Comparison of ENCODE assay signal across 23 cellular contexts in genomic region chr1:230049731-230050130, GRCh38. TPM values are rescaled to one million over a fixed set of nuclear protein-coding genes. Genes with fewer than 3 reads are reported as not detected.
A peak's percentile ranks its signal among the peaks of the same experiment; 100 is the strongest.
DNase-seq lines count a peak whose midpoint lies in the region; ATAC-seq, FAIRE-seq and TF ChIP-seq lines count a peak whose summit lies in the region.
"Had no signal": no experiment of that assay in that cellular context is flagged by ENCODE, and none has a peak within 500 bp of the region (broad histone marks: within the 10 kb centered on the region; RNA-seq: fewer than 3 reads in every experiment).

No MANE protein-coding gene starts in this region.

- no peak for TF ChIP-seq RAD21 in K562 (CRISPR knock-in tag; conservative IDR thresholded peaks at IDR 0.05 in 1 of 2, IDR thresholded peaks at IDR 0.05 in 1 of 2)

- H3K27ac ChIP-seq in left ventricle myocardium inferior (replicated peaks): no peak overlapping the region
- H3K27ac ChIP-seq in K562 (ENCODE audit: extremely low read depth, low read depth, low read length): no peak overlapping the region
- H3K27ac ChIP-seq: RWPE1, SJCRH30 had no signal

- H3K36me3 ChIP-seq in left ventricle myocardium inferior (no peaks in the 10 kb centered on the region), K562 (ENCODE audit: control insufficient read depth, insufficient read depth, low read length) (no peaks in the 10 kb centered on the region)
- H3K36me3 ChIP-seq: HAP-1, SJCRH30 had no signal

- no peak overlapping the region for H3K9ac ChIP-seq in K562 (ENCODE audit: insufficient read depth in 1 of 2, low read depth in 2 of 2, low read length in 2 of 2)

- H3K9me1 ChIP-seq in K562 (ENCODE audit: control insufficient read depth, insufficient read depth, low read length): no peaks in the 10 kb centered on the region

- H3K4me2 ChIP-seq in K562 (ENCODE audit: insufficient read depth, low read length): no peak overlapping the region
- H3K4me2 ChIP-seq: GM23338 had no signal

- POLR2A ChIA-PET in K562 (lab: Yijun Ruan, JAX): interaction anchor here (0.6 kb wide), 1 partner anchor 62 kb away, joined by 3 read pairs; no protein-coding TSS in a partner anchor

- FAIRE-seq in K562 (lab: Jason Lieb, UNC): no peak
- FAIRE-seq: G401.6 had no signal

- BruUV-seq in K562 (replicated peaks; lab: Mats Ljungman, UMichigan): no TSS peak

- H3K9me3 ChIP-seq in left ventricle myocardium inferior (replicated peaks) (no peaks in the 10 kb centered on the region), K562 (replicated peaks; ENCODE audit: control insufficient read depth, insufficient read depth, low read depth, low read length) (no peaks in the 10 kb centered on the region)
- H3K9me3 ChIP-seq: HAP-1, SJCRH30 had no signal

- intact Hi-C loops in left ventricle myocardium inferior (cut with micrococcal nuclease): no loop called here
- intact Hi-C loops in cardiac septum (cut with DNase I): no loop called here
- intact Hi-C loops in K562 (cut with micrococcal nuclease): no loop called here

- no peaks in the 10 kb centered on the region for H3K79me2 ChIP-seq in K562 (ENCODE audit: control insufficient read depth, insufficient read depth, low read length)

- peaks cover 15% of the 10 kb centered on the region for H3K27me3 ChIP-seq in left ventricle myocardium inferior (ENCODE audit: low read depth)
- peaks cover 21 to 36% of the 10 kb centered on the region in 2 experiments; a peak in 4 of 5 replicates for H3K27me3 ChIP-seq in K562 (ENCODE audit: control insufficient read depth in 2 of 2, insufficient read depth in 2 of 2, low read length in 2 of 2)
- H3K27me3 ChIP-seq: SJCRH30 had no signal

- ATAC-seq in K562 (no peak), GM21576 (IDR thresholded peaks at IDR 0.05; ENCODE audit: unreplicated experiment) (no peak)
- ATAC-seq: GM23338, Panc1, SK-N-SH treated with all-trans-retinoic acid at 6 μM for 48 hours, T-helper 17 cell had no signal

- H3K4me1 ChIP-seq in left ventricle myocardium inferior (no peaks in the 10 kb centered on the region), K562 (replicated peaks in 1 of 2; ENCODE audit: control insufficient read depth in 2 of 2, insufficient read depth in 2 of 2, low read length in 2 of 2) (peaks cover 0 to 7% of the 10 kb centered on the region in 2 experiments; a peak in 2 of 5 replicates)
- H3K4me1 ChIP-seq: HAP-1, SJCRH30 had no signal

- H2AFZ ChIP-seq in K562 (ENCODE audit: low read depth, low read length): no peak overlapping the region
- H2AFZ ChIP-seq: GM23338 had no signal

- TF ChIP-seq POLR2A in K562 (conservative IDR thresholded peaks at IDR 0.05): no peak

- DNase-seq in NCI-H2029 (lab: John Stamatoyannopoulos, UW) (peak; percentile 15), NCI-H2029 treated with DMSO at 0.1 percent for 48 hours (lab: John Stamatoyannopoulos, UW) (no peak), left ventricle myocardium inferior (peak; percentile 24), cardiac septum (ENCODE audit: low spot score) (no peak), K562 (ENCODE audit: extremely low read depth in 1 of 4, low spot score in 3 of 4) (no peak), NCI-H2227 treated with DMSO at 0.1 percent for 48 hours (lab: John Stamatoyannopoulos, UW) (no peak)
- DNase-seq: DMS53, HFFc6, KG1, MM.1S, NCI-H1417, NCI-H187, NCI-H226, NCI-H526, SJCRH30, T-helper 17 cell had no signal

- WGBS in K562 (ENCODE audit: insufficient coverage, low coverage, missing lambda C conversion rate): 0% methylated on average over 2 of the region's 2 CpGs

- no peak for TF ChIP-seq CTCF in left ventricle myocardium inferior (IDR thresholded peaks at IDR 0.05; ENCODE audit: borderline replicate concordance)
- no peak for TF ChIP-seq CTCF in K562 (IDR thresholded peaks at IDR 0.05 in 2 of 3, conservative IDR thresholded peaks at IDR 0.05 in 1 of 3; ENCODE audit: insufficient read depth in 2 of 3, low read depth in 1 of 3, low read length in 3 of 3)

- no peak for TF ChIP-seq EP300 in K562 (IDR thresholded peaks at IDR 0.05; ENCODE audit: low read length)

- in situ Hi-C loops in K562 (cut with MboI): no loop called here

- CTCF ChIA-PET in K562 (lab: Yijun Ruan, JAX; ENCODE audit: low intra/inter-chr PET ratio): no interaction called here

- H4K20me1 ChIP-seq in K562 (replicated peaks; ENCODE audit: control insufficient read depth, insufficient read depth, low read length): no peaks in the 10 kb centered on the region

- no peak overlapping the region for H3K4me3 ChIP-seq in left ventricle myocardium inferior
- H3K4me3 ChIP-seq in K562: no peak overlapping the region
- H3K4me3 ChIP-seq: GM23338, HAP-1, SJCRH30 had no signal

TF ChIP-seq in K562, 482 proteins besides CTCF, POLR2A, EP300 and RAD21:
- TF ChIP-seq CSDE1 (IDR thresholded peaks at IDR 0.05) (no peak), SLC30A9 (CRISPR knock-in tag; IDR thresholded peaks at IDR 0.05) (no peak), PHB (CRISPR knock-in tag; IDR thresholded peaks at IDR 0.05) (no peak), ZNF740 (CRISPR knock-in tag; IDR thresholded peaks at IDR 0.05) (no peak), ZNF740 (tag; IDR thresholded peaks at IDR 0.05) (no peak), PBX2 (CRISPR knock-in tag; IDR thresholded peaks at IDR 0.05; ENCODE audit: low read depth) (no peak), PBX2 (tag; conservative IDR thresholded peaks at IDR 0.05; ENCODE audit: low read depth) (peak; percentile 83), PKNOX1 (IDR thresholded peaks at IDR 0.05) (0 out of 2 replicates have a peak, but pooled peaks have one; percentile 13), MEIS2 (IDR thresholded peaks at IDR 0.05; ENCODE audit: partially characterized antibody) (peak; percentile 77), ETV5 (CRISPR knock-in tag; IDR thresholded peaks at IDR 0.05; ENCODE audit: low read depth) (no peak), IRF2 (CRISPR knock-in tag; IDR thresholded peaks at IDR 0.05) (no peak)

RNA-seq across cellular contexts. Expression of gene GALNT2, which starts 17.3 kb away (rescaled TPM):
- total RNA-seq in left ventricle myocardium inferior (28.3 TPM), cardiac septum (29.3 TPM), K562 (2014; rRNA removed) (51.9 and 66.5 TPM in 2 replicates), K562 (2014; rRNA removed; fragmentation: Illumina TruSeq; extraction: Trizol) (33.3 and 34.6 TPM in 2 replicates), K562 (2015; rRNA removed; fragmentation: Illumina TruSeq; extraction: Trizol) (54.6 and 56.7 TPM in 2 replicates), K562 (2021) (98.2 and 106 TPM in 2 replicates)
- total RNA-seq in K562 (2011; cell fraction: chromatin; rRNA removed; ENCODE audit: low replicate concordance): 96.1 and 131 TPM in 2 replicates
- 139 and 145 TPM in 2 replicates for total RNA-seq in K562 (2011; cell fraction: nucleolus; rRNA removed)
- total RNA-seq in K562 (2011; cell fraction: nucleoplasm; rRNA removed): 159 and 198 TPM in 2 replicates
- polyA plus RNA-seq in K562 (2011; rRNA removed) (37.2 and 41.8 TPM in 2 replicates), K562 (2014; fragmentation: Illumina TruSeq; extraction: Trizol) (58.5 and 67.9 TPM in 2 replicates), K562 (2014; fragmentation: Nextera tagmentation; extraction: Ambion mirVana) (1 to 10 TPM; 1.6 to 1.8 TPM), K562 (2014; rRNA removed) (66.9 and 67.9 TPM in 2 replicates)
- polyA plus RNA-seq in K562 (2011; cell fraction: cytosol; rRNA removed): 53.2 and 59.2 TPM in 2 replicates
- polyA plus RNA-seq in K562 (2011; cell fraction: nucleus; rRNA removed): 54.3 and 75.7 TPM in 2 replicates
- polyA plus RNA-seq in K562 (2012): 75.0 and 88.5 TPM in 2 replicates
- polyA minus RNA-seq in K562 (2011; rRNA and poly(A)+ RNA removed): 34.0 and 50.2 TPM in 2 replicates
- polyA minus RNA-seq in K562 (2011; cell fraction: cytosol; rRNA and poly(A)+ RNA removed): 40.9 and 44.3 TPM in 2 replicates
- polyA minus RNA-seq in K562 (2011; cell fraction: nucleus; rRNA and poly(A)+ RNA removed): 25.2 and 30.3 TPM in 2 replicates

Comparison
In these comparisons a context has a peak if more than half of its experiments do, and no peak if none do; other contexts are left out.
1. DNase-seq: peak in NCI-H2029 (single experiment) and left ventricle myocardium inferior (single experiment); none in NCI-H2029 treated with DMSO at 0.1 percent for 48 hours (single experiment), cardiac septum (single experiment), K562 (0 of 4) and NCI-H2227 treated with DMSO at 0.1 percent for 48 hours (single experiment).